8 cellular contexts compared by ENCODE assay signal in the genomic region with DNA sequence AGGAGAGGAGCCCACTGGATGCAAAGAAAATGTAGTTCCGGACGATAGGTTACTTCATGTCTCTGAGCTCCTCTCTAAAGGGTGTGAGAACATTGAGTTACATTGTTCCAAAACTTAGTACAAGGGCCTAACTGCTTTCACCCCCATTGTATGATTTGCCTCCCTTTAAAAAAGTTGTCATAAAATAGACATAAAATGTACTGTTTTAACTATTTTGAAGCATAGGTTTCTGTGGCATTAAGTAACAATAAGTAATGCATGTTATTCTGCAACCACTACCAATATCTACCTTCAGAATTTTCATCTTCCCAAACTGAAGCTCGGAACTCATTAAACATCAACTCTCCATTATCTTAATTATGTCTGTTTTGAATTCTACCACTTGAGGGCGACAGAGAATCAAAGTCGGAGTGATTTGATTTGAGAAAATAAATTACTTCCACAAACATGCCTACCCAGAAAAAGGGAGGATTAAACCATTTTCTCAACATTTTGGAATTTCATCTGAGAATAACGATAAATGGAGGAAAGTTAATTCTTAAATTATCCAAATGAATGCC. TPM values are rescaled to one million over a fixed set of nuclear protein-coding genes. Genes with fewer than 3 reads are reported as not detected.
DNase-seq lines count a peak whose midpoint lies in the region; ATAC-seq, FAIRE-seq and TF ChIP-seq lines count a peak whose summit lies in the region.

No MANE protein-coding gene starts in this region.

- CTCF ChIA-PET in K562 (lab: Yijun Ruan, JAX; ENCODE audit: low intra/inter-chr PET ratio), result interaction anchor here (0.5 to 1.6 kb wide), 3 partner anchors 172 to 1198 kb away, joined by 3 to 5 read pairs (median 3); no protein-coding TSS in a partner anchor

- no peak for TF ChIP-seq EP300 in K562 (IDR thresholded peaks at IDR 0.05; ENCODE audit: low read length)

- H3K36me3 ChIP-seq in K562 (ENCODE audit: control insufficient read depth, insufficient read depth, low read length), result no peaks in the 10 kb centered on the region

- DNase-seq in NCI-H524 (lab: John Stamatoyannopoulos, UW) (peak; percentile 12 to 34), NCI-H524 treated with DMSO at 0.1 percent for 48 hours (lab: John Stamatoyannopoulos, UW) (no peak), NCI-H1105 (lab: John Stamatoyannopoulos, UW) (peak; percentile 35), K562 (ENCODE audit: extremely low read depth in 1 of 4, low spot score in 3 of 4) (peak; percentile 20 to 38 (median 34)), midbrain (lab: John Stamatoyannopoulos, UW) (peak; percentile 56)
- DNase-seq in activated CD4-positive, CD25-positive, alpha-beta regulatory T cell (lab: John Stamatoyannopoulos, UW), result no peak

- H3K79me2 ChIP-seq in K562 (ENCODE audit: control insufficient read depth, insufficient read depth, low read length), result no peaks in the 10 kb centered on the region

- H3K27me3 ChIP-seq in K562 (ENCODE audit: control insufficient read depth in 2 of 2, insufficient read depth in 2 of 2, low read length in 2 of 2), result peaks cover 7 to 35% of the 10 kb centered on the region in 2 experiments; a peak in 4 of 5 replicates

- peak; percentile 22 to 66 (median 40); a peak in 4 of 6 replicates for TF ChIP-seq CTCF in K562 (IDR thresholded peaks at IDR 0.05 in 2 of 3, conservative IDR thresholded peaks at IDR 0.05 in 1 of 3; ENCODE audit: insufficient read depth in 2 of 3, low read depth in 1 of 3, low read length in 3 of 3)

- TF ChIP-seq POLR2A in K562 (conservative IDR thresholded peaks at IDR 0.05), result no peak

- no peak overlapping the region for H3K4me2 ChIP-seq in K562 (ENCODE audit: insufficient read depth, low read length)

- BruUV-seq in K562 (replicated peaks; lab: Mats Ljungman, UMichigan), result no TSS peak

- peaks cover 0 to 6% of the 10 kb centered on the region in 2 experiments; a peak in 2 of 5 replicates for H3K4me1 ChIP-seq in K562 (replicated peaks in 1 of 2; ENCODE audit: control insufficient read depth in 2 of 2, insufficient read depth in 2 of 2, low read length in 2 of 2)

- no peaks in the 10 kb centered on the region for H4K20me1 ChIP-seq in K562 (replicated peaks; ENCODE audit: control insufficient read depth, insufficient read depth, low read length)

- peak; percentile 71 for FAIRE-seq in K562 (lab: Jason Lieb, UNC)

- no peaks in the 10 kb centered on the region for H3K9me1 ChIP-seq in K562 (ENCODE audit: control insufficient read depth, insufficient read depth, low read length)

- in situ Hi-C loops in K562 (cut with MboI), result no loop called here

- peak; percentile 68 to 73 for TF ChIP-seq RAD21 in K562 (CRISPR knock-in tag; conservative IDR thresholded peaks at IDR 0.05 in 1 of 2, IDR thresholded peaks at IDR 0.05 in 1 of 2)

- H3K4me3 ChIP-seq in K562, result no peak overlapping the region

- no peak overlapping the region for H3K27ac ChIP-seq in K562 (ENCODE audit: extremely low read depth, low read depth, low read length)

- intact Hi-C loops in K562 (cut with micrococcal nuclease), result loop anchor here (1.0 kb wide), 1 partner anchor 1289 kb away; no protein-coding TSS in a partner anchor

- no peaks in the 10 kb centered on the region for H3K9me3 ChIP-seq in K562 (replicated peaks; ENCODE audit: control insufficient read depth, insufficient read depth, low read depth, low read length)

- 0% methylated on average over 6 of the region's 6 CpGs for WGBS in K562 (ENCODE audit: insufficient coverage, low coverage, missing lambda C conversion rate)

- H2AFZ ChIP-seq in K562 (ENCODE audit: low read depth, low read length), result no peak overlapping the region

- no peak overlapping the region for H3K9ac ChIP-seq in K562 (ENCODE audit: insufficient read depth in 1 of 2, low read depth in 2 of 2, low read length in 2 of 2)

- POLR2A ChIA-PET in K562 (lab: Yijun Ruan, JAX), result no interaction called here

- no peak for ATAC-seq in K562
- ATAC-seq in HG02642 (IDR thresholded peaks at IDR 0.05; ENCODE audit: poor library complexity, unreplicated experiment), result no peak
- ATAC-seq in HG03139 (IDR thresholded peaks at IDR 0.05; ENCODE audit: unreplicated experiment), result no peak

TF ChIP-seq in K562, 482 proteins besides CTCF, POLR2A, EP300 and RAD21 (continues in another document):
- no peak for TF ChIP-seq ZNF780A (CRISPR knock-in tag; IDR thresholded peaks at IDR 0.05)
- TF ChIP-seq, protein P1, sequence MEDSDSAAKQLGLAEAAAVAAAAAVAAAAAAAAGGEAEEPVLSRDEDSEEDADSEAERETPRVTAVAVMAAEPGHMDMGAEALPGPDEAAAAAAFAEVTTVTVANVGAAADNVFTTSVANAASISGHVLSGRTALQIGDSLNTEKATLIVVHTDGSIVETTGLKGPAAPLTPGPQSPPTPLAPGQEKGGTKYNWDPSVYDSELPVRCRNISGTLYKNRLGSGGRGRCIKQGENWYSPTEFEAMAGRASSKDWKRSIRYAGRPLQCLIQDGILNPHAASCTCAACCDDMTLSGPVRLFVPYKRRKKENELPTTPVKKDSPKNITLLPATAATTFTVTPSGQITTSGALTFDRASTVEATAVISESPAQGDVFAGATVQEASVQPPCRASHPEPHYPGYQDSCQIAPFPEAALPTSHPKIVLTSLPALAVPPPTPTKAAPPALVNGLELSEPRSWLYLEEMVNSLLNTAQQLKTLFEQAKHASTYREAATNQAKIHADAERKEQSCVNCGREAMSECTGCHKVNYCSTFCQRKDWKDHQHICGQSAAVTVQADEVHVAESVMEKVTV (CRISPR knock-in tag; IDR thresholded peaks at IDR 0.05), result peak; percentile 62
- no peak for TF ChIP-seq DPF2 (IDR thresholded peaks at IDR 0.05)
- TF ChIP-seq MCM5 (IDR thresholded peaks at IDR 0.05; ENCODE audit: low read depth), result no peak
- TF ChIP-seq, protein P2, sequence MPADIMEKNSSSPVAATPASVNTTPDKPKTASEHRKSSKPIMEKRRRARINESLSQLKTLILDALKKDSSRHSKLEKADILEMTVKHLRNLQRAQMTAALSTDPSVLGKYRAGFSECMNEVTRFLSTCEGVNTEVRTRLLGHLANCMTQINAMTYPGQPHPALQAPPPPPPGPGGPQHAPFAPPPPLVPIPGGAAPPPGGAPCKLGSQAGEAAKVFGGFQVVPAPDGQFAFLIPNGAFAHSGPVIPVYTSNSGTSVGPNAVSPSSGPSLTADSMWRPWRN (IDR thresholded peaks at IDR 0.05; ENCODE audit: low read depth), result no peak

RNA-seq across cellular contexts. Expression of gene IGFBP1, which starts 2.7 kb away (rescaled TPM):
- not detected in 2 replicates for total RNA-seq in K562 (2011; cell fraction: chromatin; rRNA removed; ENCODE audit: low replicate concordance)
- not detected in 2 replicates for total RNA-seq in K562 (2011; cell fraction: nucleolus; rRNA removed)
- total RNA-seq in K562 (2011; cell fraction: nucleoplasm; rRNA removed), result not detected in 2 replicates
- not detected in 2 replicates for total RNA-seq in K562 (2014; rRNA removed)
- not detected in 2 replicates for total RNA-seq in K562 (2014; rRNA removed; fragmentation: Illumina TruSeq; extraction: Trizol)
- total RNA-seq in K562 (2015; rRNA removed; fragmentation: Illumina TruSeq; extraction: Trizol), result not detected in 2 replicates
- 0.13 TPM in 1 of 2 replicates, not detected in the other for total RNA-seq in K562 (2021)
- polyA plus RNA-seq in K562 (2011; rRNA removed), result not detected in 2 replicates
- not detected in 2 replicates for polyA plus RNA-seq in K562 (2011; cell fraction: cytosol; rRNA removed)
- not detected in 2 replicates for polyA plus RNA-seq in K562 (2011; cell fraction: nucleus; rRNA removed)
- not detected in 2 replicates for polyA plus RNA-seq in K562 (2012)
- not detected in 2 replicates for polyA plus RNA-seq in K562 (2014; fragmentation: Illumina TruSeq; extraction: Trizol)
- not detected for polyA plus RNA-seq in K562 (2014; fragmentation: Nextera tagmentation; extraction: Ambion mirVana)
- polyA plus RNA-seq in K562 (2014; rRNA removed), result not detected in 2 replicates
- not detected in 2 replicates for polyA minus RNA-seq in K562 (2011; rRNA and poly(A)+ RNA removed)
- polyA minus RNA-seq in K562 (2011; cell fraction: cytosol; rRNA and poly(A)+ RNA removed), result 3.7 TPM in 1 of 2 replicates, not detected in the other
- not detected in 2 replicates for polyA minus RNA-seq in K562 (2011; cell fraction: nucleus; rRNA and poly(A)+ RNA removed)

RNA-seq across cellular contexts. Expression of gene CCDC201, which starts 18.1 kb away (rescaled TPM):
- not detected in 2 replicates for total RNA-seq in K562 (2011; cell fraction: chromatin; rRNA removed; ENCODE audit: low replicate concordance)
- not detected in 2 replicates for total RNA-seq in K562 (2011; cell fraction: nucleolus; rRNA removed)
- total RNA-seq in K562 (2011; cell fraction: nucleoplasm; rRNA removed), result not detected in 2 replicates
- total RNA-seq in K562 (2014; rRNA removed) (not detected in 2 replicates), K562 (2014; rRNA removed; fragmentation: Illumina TruSeq; extraction: Trizol) (not detected in 2 replicates), K562 (2015; rRNA removed; fragmentation: Illumina TruSeq; extraction: Trizol) (not detected in 2 replicates), K562 (2021) (not detected in 2 replicates)
- polyA plus RNA-seq in K562 (2011; rRNA removed) (not detected in 2 replicates), K562 (2014; fragmentation: Illumina TruSeq; extraction: Trizol) (not detected in 2 replicates), K562 (2014; fragmentation: Nextera tagmentation; extraction: Ambion mirVana) (not detected), K562 (2014; rRNA removed) (not detected in 2 replicates)
- not detected in 2 replicates for polyA plus RNA-seq in K562 (2011; cell fraction: cytosol; rRNA removed)
- polyA plus RNA-seq in K562 (2011; cell fraction: nucleus; rRNA removed), result not detected in 2 replicates
- not detected in 2 replicates for polyA plus RNA-seq in K562 (2012)
- polyA minus RNA-seq in K562 (2011; rRNA and poly(A)+ RNA removed), result not detected in 2 replicates
- polyA minus RNA-seq in K562 (2011; cell fraction: cytosol; rRNA and poly(A)+ RNA removed), result not detected in 2 replicates
- polyA minus RNA-seq in K562 (2011; cell fraction: nucleus; rRNA and poly(A)+ RNA removed), result not detected in 2 replicates

RNA-seq across cellular contexts. Expression of gene IGFBP3, which starts 30.1 kb away (rescaled TPM):
- total RNA-seq in K562 (2011; cell fraction: chromatin; rRNA removed; ENCODE audit: low replicate concordance), result not detected in 2 replicates
- not detected in 2 replicates for total RNA-seq in K562 (2011; cell fraction: nucleolus; rRNA removed)
- total RNA-seq in K562 (2011; cell fraction: nucleoplasm; rRNA removed), result not detected in 2 replicates
- total RNA-seq in K562 (2014; rRNA removed) (not detected in 2 replicates), K562 (2014; rRNA removed; fragmentation: Illumina TruSeq; extraction: Trizol) (not detected in 2 replicates), K562 (2015; rRNA removed; fragmentation: Illumina TruSeq; extraction: Trizol) (not detected in 2 replicates), K562 (2021) (0.22 and 0.27 TPM in 2 replicates)
- polyA plus RNA-seq in K562 (2011; rRNA removed) (0.08 TPM in 1 of 2 replicates, not detected in the other), K562 (2014; fragmentation: Illumina TruSeq; extraction: Trizol) (not detected in 2 replicates), K562 (2014; fragmentation: Nextera tagmentation; extraction: Ambion mirVana) (under 1 TPM in 1 of 2 experiments, not detected in 1; 0.10 TPM), K562 (2014; rRNA removed) (0.09 TPM in 1 of 2 replicates, not detected in the other)
- 0.03 and 0.06 TPM in 2 replicates for polyA plus RNA-seq in K562 (2011; cell fraction: cytosol; rRNA removed)
- polyA plus RNA-seq in K562 (2011; cell fraction: nucleus; rRNA removed), result 0.22 and 0.27 TPM in 2 replicates
- polyA plus RNA-seq in K562 (2012), result 0.10 and 0.13 TPM in 2 replicates
- not detected in 2 replicates for polyA minus RNA-seq in K562 (2011; rRNA and poly(A)+ RNA removed)
- polyA minus RNA-seq in K562 (2011; cell fraction: cytosol; rRNA and poly(A)+ RNA removed), result not detected in 2 replicates
- 0.27 and 0.67 TPM in 2 replicates for polyA minus RNA-seq in K562 (2011; cell fraction: nucleus; rRNA and poly(A)+ RNA removed)

Comparison
In these comparisons a context has a peak if more than half of its experiments do, and no peak if none do; other contexts are left out.
1. DNase-seq: peak in NCI-H524 (2 of 2), NCI-H1105 (single experiment), K562 (4 of 4) and midbrain (single experiment); none in NCI-H524 treated with DMSO at 0.1 percent for 48 hours (single experiment) and activated CD4-positive, CD25-positive, alpha-beta regulatory T cell (0 of 4).